Comparison of ENCODE assay signal across 8 cellular contexts in genomic region chr13:36130542-36131214, GRCh38. TPM values are rescaled to one million over a fixed set of nuclear protein-coding genes. Genes with fewer than 3 reads are reported as not detected.
A peak's percentile ranks its signal among the peaks of the same experiment; 100 is the strongest.
DNase-seq lines count a peak whose midpoint lies in the region; ATAC-seq, FAIRE-seq and TF ChIP-seq lines count a peak whose summit lies in the region.

No MANE protein-coding gene starts in this region.

- in situ Hi-C loops in astrocyte of the spinal cord (cut with HindIII; ENCODE audit: low sequenced_read_pairs): no loop called here

- no peak for FAIRE-seq in kidney (lab: Jason Lieb, UNC)

- intact Hi-C loops in kidney (cut with DNase I): no loop called here
- intact Hi-C loops in tibial artery (cut with DNase I; ENCODE audit: low total_unique reads): no loop called here

- H3K4me1 ChIP-seq in kidney (ENCODE audit: control insufficient read depth in 1 of 2, insufficient read depth in 1 of 2, low read depth in 1 of 2, low read length in 2 of 2): no peaks in the 10 kb centered on the region
- H3K4me1 ChIP-seq in tibial artery: peaks cover 0 to 14% (median 9%) of the 10 kb centered on the region in 4 donors

- H3K9ac ChIP-seq in kidney (ENCODE audit: low read length in 2 of 2): no peak overlapping the region

- no peaks in the 10 kb centered on the region for H3K27me3 ChIP-seq in tibial artery

- ATAC-seq in GM19463 (IDR thresholded peaks at IDR 0.05; ENCODE audit: unreplicated experiment): no peak

- H3K27ac ChIP-seq in kidney (ENCODE audit: low read depth in 2 of 2, low read length in 2 of 2) (no peak overlapping the region), tibial artery (peak overlapping the region; percentile 40 to 41)

- H3K36me3 ChIP-seq in kidney (ENCODE audit: control insufficient read depth in 1 of 2, insufficient read depth in 2 of 2, low read length in 2 of 2) (no peaks in the 10 kb centered on the region), tibial artery (no peaks in the 10 kb centered on the region)

- H3K9me3 ChIP-seq in kidney (ENCODE audit: control insufficient read depth in 1 of 2, low read length in 2 of 2): no peaks in the 10 kb centered on the region
- H3K9me3 ChIP-seq in tibial artery: no peaks in the 10 kb centered on the region

- H3K4me3 ChIP-seq in astrocyte of the spinal cord (ENCODE audit: low read depth, low read length) (peak overlapping the region; percentile 57), kidney (ENCODE audit: low read length in 2 of 2) (peak overlapping the region; percentile 10 to 44), tibial artery (peak overlapping the region; percentile 59)

- DNase-seq in NCI-H1417 (lab: John Stamatoyannopoulos, UW): peak; percentile 59 to 83 (median 78)
- DNase-seq in NCI-H1417 treated with DMSO at 0.1 percent for 48 hours (lab: John Stamatoyannopoulos, UW): no peak
- peak; percentile 14 for DNase-seq in astrocyte of the spinal cord (ENCODE audit: low read depth, low spot score)
- DNase-seq in kidney: peak; percentile 76
- DNase-seq in tibial artery: peak; percentile 45 to 68
- DNase-seq in NOMO-1 treated with dmso at 0.1 percent for 144 hours (lab: John Stamatoyannopoulos, UW; ENCODE audit: unreplicated experiment): no peak
- no peak for DNase-seq in dermis blood vessel endothelial cell

- TF ChIP-seq CTCF in astrocyte of the spinal cord (IDR thresholded peaks at IDR 0.05; ENCODE audit: low read depth, low read length) (no peak), kidney (IDR thresholded peaks at IDR 0.05; ENCODE audit: borderline replicate concordance, extremely low read depth, insufficient read depth) (no peak), tibial artery (IDR thresholded peaks at IDR 0.05) (no peak)

RNA-seq across cellular contexts. Expression of gene DCLK1, which starts 0.5 kb away (rescaled TPM):
- total RNA-seq in kidney: 8.3 TPM
- polyA plus RNA-seq in kidney (ENCODE audit: insufficient read depth, low read depth, low replicate concordance): 0.73 TPM
- 29.2 and 38.1 TPM in 2 replicates for total RNA-seq in dermis blood vessel endothelial cell

Comparison
In these comparisons a context has a peak if more than half of its experiments do, and no peak if none do; other contexts are left out.
1. DNase-seq: peak in NCI-H1417 (3 of 3), astrocyte of the spinal cord (single experiment), kidney (single experiment) and tibial artery (2 of 2); none in NCI-H1417 treated with DMSO at 0.1 percent for 48 hours (single experiment), NOMO-1 treated with dmso at 0.1 percent for 144 hours (single experiment) and dermis blood vessel endothelial cell (single experiment).
2. H3K27ac ChIP-seq: peak in tibial artery (2 of 2); none in kidney (0 of 2).
3. Peak in every context shown above with its lines, with median percentiles within 50 percentile points of each other: H3K4me3 ChIP-seq.